Comparison of ENCODE assay signal across 11 cellular contexts in genomic region chr11:45266693-45267451, GRCh38. TPM values are rescaled to one million over a fixed set of nuclear protein-coding genes. Genes with fewer than 3 reads are reported as not detected.
A peak's percentile ranks its signal among the peaks of the same experiment; 100 is the strongest.
DNase-seq lines count a peak whose midpoint lies in the region; FAIRE-seq and TF ChIP-seq lines count a peak whose summit lies in the region.
"Had no signal": no experiment of that assay in that cellular context is flagged by ENCODE, and none has a peak within 500 bp of the region (broad histone marks: within the 10 kb centered on the region; RNA-seq: fewer than 3 reads in every experiment).

No MANE protein-coding gene starts in this region.

- H3K4me2 ChIP-seq in neuronal stem cell (ENCODE audit: insufficient read depth, low read length, poor library complexity, severe bottlenecking) = no peak overlapping the region

- CTCF ChIA-PET in HEK293T (lab: Yijun Ruan, JAX) = interaction anchor here (0.6 to 3.0 kb wide), 3 partner anchors 14 to 493 kb away, joined by 3 to 9 read pairs (median 5); no protein-coding TSS in a partner anchor

- peak overlapping the region; percentile 26 for H2BK5ac ChIP-seq in neuronal stem cell (ENCODE audit: low read length)

- H2AK5ac ChIP-seq in neuronal stem cell (ENCODE audit: low read depth, low read length) = no peak overlapping the region

- H3K18ac ChIP-seq in neuronal stem cell (ENCODE audit: low read length) = no peak overlapping the region

- H2AFZ ChIP-seq in neuronal stem cell (ENCODE audit: low read length) = no peak overlapping the region

- no peak overlapping the region for H4K8ac ChIP-seq in neuronal stem cell (ENCODE audit: low read depth, low read length)

- H4K91ac ChIP-seq in neuronal stem cell (ENCODE audit: low read depth, low read length, poor library complexity) = no peak overlapping the region

- H3K4me1 ChIP-seq in neuronal stem cell (ENCODE audit: control insufficient read depth in 2 of 2, insufficient read depth in 1 of 2, low read depth in 1 of 2, low read length in 2 of 2) = peaks cover 0 to 11% of the 10 kb centered on the region in 2 donors

- no peak overlapping the region for H3K23ac ChIP-seq in neuronal stem cell (ENCODE audit: low read depth, low read length, poor library complexity)

- no peak overlapping the region for H3K4ac ChIP-seq in neuronal stem cell (ENCODE audit: low read length)

- FAIRE-seq in bronchial epithelial cell (lab: Jason Lieb, UNC) = no peak

- H2BK12ac ChIP-seq in neuronal stem cell (ENCODE audit: low read length) = no peak overlapping the region

- H3K9ac ChIP-seq in neuronal stem cell (ENCODE audit: low read depth, low read length, poor library complexity) = no peak overlapping the region

- H3K79me1 ChIP-seq in neuronal stem cell (ENCODE audit: low read depth, low read length) = no peaks in the 10 kb centered on the region

- H3K36me3 ChIP-seq in bronchial epithelial cell (ENCODE audit: control insufficient read depth, insufficient read depth, low read length) (no peaks in the 10 kb centered on the region), neuronal stem cell (replicated peaks in 1 of 2; ENCODE audit: control insufficient read depth in 2 of 2, insufficient read depth in 2 of 2, low read length in 2 of 2) (no peaks in the 10 kb centered on the region)

- H3K27me3 ChIP-seq in bronchial epithelial cell (ENCODE audit: control insufficient read depth, insufficient read depth, low read length) = no peaks in the 10 kb centered on the region
- peaks cover 0 to 6% (median 0%) of the 10 kb centered on the region in 3 experiments for H3K27me3 ChIP-seq in neuronal stem cell (ENCODE audit: control insufficient read depth in 3 of 3, insufficient read depth in 3 of 3, low read depth in 1 of 3, low read length in 3 of 3)

- no peaks in the 10 kb centered on the region for H3K9me3 ChIP-seq in neuronal stem cell (replicated peaks in 1 of 2; ENCODE audit: control insufficient read depth in 2 of 2, insufficient read depth in 1 of 2, low read depth in 1 of 2, low read length in 2 of 2)

- H3K27ac ChIP-seq in neuronal stem cell (replicated peaks; ENCODE audit: low read length) = no peak overlapping the region

- peak; percentile 22 for DNase-seq in NCI-H748 (lab: John Stamatoyannopoulos, UW; ENCODE audit: unreplicated experiment)
- no peak for DNase-seq in NCI-H748 treated with DMSO at 0.1 percent for 48 hours (lab: John Stamatoyannopoulos, UW)
- DNase-seq in HEK293T (ENCODE audit: extremely low spot score) = peak; percentile 64
- DNase-seq in bronchial epithelial cell (ENCODE audit: low read depth) = no peak
- DNase-seq in neuronal stem cell (ENCODE audit: low spot score) = no peak
- no peak for DNase-seq in DMS153 (lab: John Stamatoyannopoulos, UW)
- no peak for DNase-seq in foreskin melanocyte
- DNase-seq in NCI-H524 treated with DMSO at 0.1 percent for 48 hours (lab: John Stamatoyannopoulos, UW) = no peak
- DNase-seq: naive thymus-derived CD8-positive, alpha-beta T cell had no signal

- no CpG with 5 or more reads among the region's 15 CpGs for WGBS in neuronal stem cell (ENCODE audit: extremely low coverage in 2 of 2, insufficient read length in 2 of 2, insufficient replicate concordance in 1 of 2), 2 donors

- no peak overlapping the region for H2BK120ac ChIP-seq in neuronal stem cell (ENCODE audit: low read depth, low read length)

- peak overlapping the region; percentile 53 for H2BK15ac ChIP-seq in neuronal stem cell (ENCODE audit: low read length)

- no peak overlapping the region for H3K4me3 ChIP-seq in bronchial epithelial cell (ENCODE audit: low read depth, low read length)
- no peak overlapping the region for H3K4me3 ChIP-seq in neuronal stem cell (ENCODE audit: low read length in 2 of 2)

- TF ChIP-seq CTCF in bronchial epithelial cell (IDR thresholded peaks at IDR 0.05; ENCODE audit: insufficient read depth, low read length, severe bottlenecking) = peak; percentile 25

- POLR2A ChIA-PET in HEK293T (lab: Yijun Ruan, JAX) = no interaction called here

- no peak overlapping the region for H3K14ac ChIP-seq in neuronal stem cell (ENCODE audit: low read length)

TF ChIP-seq in HEK293T, 16 proteins besides CTCF, POLR2A, EP300 and RAD21:
- TF ChIP-seq ARNT (IDR thresholded peaks at IDR 0.05) = no peak
- TF ChIP-seq L3MBTL2 (conservative IDR thresholded peaks at IDR 0.05) = peak; percentile 71

RNA-seq across cellular contexts. Expression of gene SYT13, which starts 19.3 kb away (rescaled TPM):
- not detected in 2 replicates for total RNA-seq in bronchial epithelial cell
- 7.1 TPM for polyA plus RNA-seq in neuronal stem cell (2013, experiment 1 of 2)
- polyA plus RNA-seq in neuronal stem cell (2013, experiment 2 of 2) = 7.3 TPM
- total RNA-seq: activated CD8-positive, alpha-beta memory T cell treated with anti-CD3 and anti-CD28 coated beads for 36 hours; naive thymus-derived CD8-positive, alpha-beta T cell; NCI-H460 had no signal
- polyA plus RNA-seq: naive thymus-derived CD8-positive, alpha-beta T cell had no signal

Comparison
In these comparisons a context has a peak if more than half of its experiments do, and no peak if none do; other contexts are left out.
1. DNase-seq: peak in NCI-H748 (single experiment) and HEK293T (single experiment); none in NCI-H748 treated with DMSO at 0.1 percent for 48 hours (single experiment), bronchial epithelial cell (single experiment), neuronal stem cell (single experiment), DMS153 (single experiment), foreskin melanocyte (single experiment) and NCI-H524 treated with DMSO at 0.1 percent for 48 hours (single experiment).